ENCODE assay signal across 9 cellular contexts in genomic region chr12:50314629-50315312, GRCh38. TPM values are rescaled to one million over a fixed set of nuclear protein-coding genes. Genes with fewer than 3 reads are reported as not detected.
DNase-seq lines count a peak whose midpoint lies in the region; ATAC-seq and TF ChIP-seq lines count a peak whose summit lies in the region.
"Had no signal": no experiment of that assay in that cellular context is flagged by ENCODE, and none has a peak within 500 bp of the region (broad histone marks: within the 10 kb centered on the region; RNA-seq: fewer than 3 reads in every experiment).

No MANE protein-coding gene starts in this region.

- TF ChIP-seq RAD21 in Ishikawa (IDR thresholded peaks at IDR 0.05; ENCODE audit: low read depth): peak; percentile 92

- ATAC-seq in HG03025 (IDR thresholded peaks at IDR 0.05; ENCODE audit: low FRiP score, unreplicated experiment) (no peak), aorta (ENCODE audit: low FRiP score) (no peak), HG03196 (IDR thresholded peaks at IDR 0.05; ENCODE audit: unreplicated experiment) (no peak)

- H3K27ac ChIP-seq in SK-N-MC (no peak overlapping the region), aorta (ENCODE audit: low read depth in 1 of 2, low read length in 2 of 2) (no peak overlapping the region)
- H3K27ac ChIP-seq: pancreas had no signal

- no peaks in the 10 kb centered on the region for H3K27me3 ChIP-seq in aorta (ENCODE audit: control insufficient read depth in 1 of 2, insufficient read depth in 2 of 2, low read length in 1 of 2)
- H3K27me3 ChIP-seq: pancreas had no signal

- H3K4me3 ChIP-seq in SK-N-MC (no peak overlapping the region), aorta (ENCODE audit: low read length in 2 of 2) (no peak overlapping the region)
- H3K4me3 ChIP-seq: pancreas had no signal

- no peaks in the 10 kb centered on the region for H3K9me3 ChIP-seq in SK-N-MC (ENCODE audit: low read depth, low read length)
- H3K9me3 ChIP-seq in aorta (ENCODE audit: control insufficient read depth, low read length): no peaks in the 10 kb centered on the region
- H3K9me3 ChIP-seq: pancreas had no signal

- TF ChIP-seq EP300 in Ishikawa (IDR thresholded peaks at IDR 0.05; ENCODE audit: borderline replicate concordance): no peak

- WGBS in aorta, 2 donors: 52% methylated on average over 7 of the region's 7 CpGs

- peak; percentile 55 for DNase-seq in DMS53 (lab: John Stamatoyannopoulos, UW)
- DNase-seq in SK-N-MC (ENCODE audit: low read depth, low spot score): peak; percentile 40
- peak; percentile 60 for DNase-seq in glomerular endothelial cell (ENCODE audit: extremely low read depth, low read depth, low spot score)
- DNase-seq in stromal cell of bone marrow (ENCODE audit: low read depth): peak; percentile 39
- no peak for DNase-seq in aorta
- DNase-seq: pancreas had no signal

- no peaks in the 10 kb centered on the region for H3K36me3 ChIP-seq in SK-N-MC (ENCODE audit: insufficient read depth, low read length)
- H3K36me3 ChIP-seq in aorta (ENCODE audit: control insufficient read depth in 1 of 2, insufficient read depth in 2 of 2, low read length in 1 of 2): no peaks in the 10 kb centered on the region
- H3K36me3 ChIP-seq: pancreas had no signal

- intact Hi-C loops in aorta (cut with DNase I): loop anchor here (5.0 to 10.0 kb wide), 4 partner anchors 92 to 242 kb away; partner anchors contain the start of gene SMARCD1 (in 1 of the 2)

- no peaks in the 10 kb centered on the region for H3K4me1 ChIP-seq in aorta (ENCODE audit: control insufficient read depth in 1 of 2, insufficient read depth in 2 of 2, low read length in 2 of 2)
- H3K4me1 ChIP-seq: pancreas had no signal

- no peak overlapping the region for H3K9ac ChIP-seq in SK-N-MC (ENCODE audit: insufficient read length)

TF ChIP-seq in Ishikawa, 13 proteins besides CTCF, POLR2A, EP300 and RAD21:
- TF ChIP-seq TCF12 (IDR thresholded peaks at IDR 0.05; ENCODE audit: low read depth) (no peak), FOXM1 (IDR thresholded peaks at IDR 0.05; ENCODE audit: borderline replicate concordance, low read depth) (no peak), TAF1 (IDR thresholded peaks at IDR 0.05; ENCODE audit: low read depth) (no peak), EGR1 (IDR thresholded peaks at IDR 0.05) (no peak), REST (IDR thresholded peaks at IDR 0.05; ENCODE audit: low read depth) (no peak), NFIC (IDR thresholded peaks at IDR 0.05) (no peak), TEAD4 (IDR thresholded peaks at IDR 0.05) (no peak), YY1 (IDR thresholded peaks at IDR 0.05; ENCODE audit: low read depth) (no peak), CREB1 (IDR thresholded peaks at IDR 0.05; ENCODE audit: low read depth) (no peak), MAX (IDR thresholded peaks at IDR 0.05) (no peak), CEBPB (IDR thresholded peaks at IDR 0.05) (no peak), ZBTB7A (IDR thresholded peaks at IDR 0.05; ENCODE audit: low read depth) (no peak)
- TF ChIP-seq, protein P1, sequence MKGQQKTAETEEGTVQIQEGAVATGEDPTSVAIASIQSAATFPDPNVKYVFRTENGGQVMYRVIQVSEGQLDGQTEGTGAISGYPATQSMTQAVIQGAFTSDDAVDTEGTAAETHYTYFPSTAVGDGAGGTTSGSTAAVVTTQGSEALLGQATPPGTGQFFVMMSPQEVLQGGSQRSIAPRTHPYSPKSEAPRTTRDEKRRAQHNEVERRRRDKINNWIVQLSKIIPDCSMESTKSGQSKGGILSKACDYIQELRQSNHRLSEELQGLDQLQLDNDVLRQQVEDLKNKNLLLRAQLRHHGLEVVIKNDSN (IDR thresholded peaks at IDR 0.05): no peak

RNA-seq across cellular contexts. Expression of gene LIMA1, which starts 31.5 kb away (rescaled TPM):
- 85.5 and 102 TPM in 2 replicates for total RNA-seq in glomerular endothelial cell
- 100 to 1,000 TPM; 131 to 177 TPM for total RNA-seq in aorta
- polyA plus RNA-seq in aorta: 100 to 1,000 TPM in 1 of 2 donors, 10 to 100 TPM in 1; 35.9 to 148 TPM

Comparison
In these comparisons a context has a peak if more than half of its experiments do, and no peak if none do; other contexts are left out.
1. DNase-seq: peak in DMS53 (single experiment), SK-N-MC (single experiment), glomerular endothelial cell (single experiment) and stromal cell of bone marrow (single experiment); none in aorta (0 of 2).